Comparison of ENCODE assay signal across 22 cellular contexts in genomic region chr2:234060236-234060635, GRCh38. TPM values are rescaled to one million over a fixed set of nuclear protein-coding genes. Genes with fewer than 3 reads are reported as not detected.
DNase-seq lines count a peak whose midpoint lies in the region; ATAC-seq and TF ChIP-seq lines count a peak whose summit lies in the region.
"Had no signal": no experiment of that assay in that cellular context is flagged by ENCODE, and none has a peak within 500 bp of the region (broad histone marks: within the 10 kb centered on the region; RNA-seq: fewer than 3 reads in every experiment).

No MANE protein-coding gene starts in this region.

- no peak overlapping the region for H3K27ac ChIP-seq in CD4-positive, alpha-beta memory T cell (ENCODE audit: low read depth, low read length)
- H3K27ac ChIP-seq: C4-2B, RWPE1, SK-N-MC had no signal

- no peak for TF ChIP-seq CTCF in progenitor cell of endocrine pancreas (IDR thresholded peaks at IDR 0.05; ENCODE audit: unreplicated experiment)

- POLR2A ChIA-PET in CD4-positive, alpha-beta memory T cell (lab: Charles Lee; ENCODE audit: partially characterized antibody), result no interaction called here

- intact Hi-C loops in CD4-positive, alpha-beta memory T cell (cut with micrococcal nuclease), result no loop called here
- intact Hi-C loops in left ventricle myocardium superior (cut with micrococcal nuclease), result no loop called here

- no peaks in the 10 kb centered on the region for H3K36me3 Mint-ChIP-seq in progenitor cell of endocrine pancreas (ENCODE audit: insufficient read depth)
- H3K36me3 Mint-ChIP-seq in CD4-positive, alpha-beta memory T cell, result no peaks in the 10 kb centered on the region

- no peak overlapping the region for H3K4me3 ChIP-seq in CD4-positive, alpha-beta memory T cell (ENCODE audit: low read length in 2 of 2)
- H3K4me3 ChIP-seq: HAP-1, SK-N-MC had no signal

- H3K4me1 Mint-ChIP-seq in progenitor cell of endocrine pancreas (ENCODE audit: low read depth), result no peaks in the 10 kb centered on the region
- H3K4me1 Mint-ChIP-seq in CD4-positive, alpha-beta memory T cell, result peaks cover 4 to 18% (median 16%) of the 10 kb centered on the region in 4 donors

- H3K9me3 ChIP-seq in CD4-positive, alpha-beta memory T cell (ENCODE audit: control insufficient read depth in 1 of 2, low read length in 2 of 2), result no peaks in the 10 kb centered on the region
- H3K9me3 ChIP-seq: Caco-2, HAP-1 had no signal

- CTCF ChIA-PET in CD4-positive, alpha-beta memory T cell (lab: Charles Lee; ENCODE audit: partially characterized antibody), result interaction anchor here (1.1 kb wide), 1 partner anchor 9 kb away, joined by 3 read pairs; the partner anchor contains the start of gene SPP2

- peaks cover 3% of the 10 kb centered on the region for H3K9me3 Mint-ChIP-seq in progenitor cell of endocrine pancreas (ENCODE audit: low read depth)
- H3K9me3 Mint-ChIP-seq in CD4-positive, alpha-beta memory T cell, result peaks cover 0 to 4% (median 0%) of the 10 kb centered on the region in 8 donors

- H3K27me3 ChIP-seq in CD4-positive, alpha-beta memory T cell (ENCODE audit: insufficient read depth, low read length), result no peaks in the 10 kb centered on the region

- no peak overlapping the region for H3K4me3 Mint-ChIP-seq in progenitor cell of endocrine pancreas (ENCODE audit: low read depth)
- H3K4me3 Mint-ChIP-seq in CD4-positive, alpha-beta memory T cell, result no peak overlapping the region

- no peak for ATAC-seq in left ventricle myocardium superior

- H3K36me3 ChIP-seq in CD4-positive, alpha-beta memory T cell (ENCODE audit: insufficient read depth, low read length), result no peaks in the 10 kb centered on the region
- H3K36me3 ChIP-seq: HAP-1 had no signal

- no peak overlapping the region for H3K27ac Mint-ChIP-seq in progenitor cell of endocrine pancreas
- H3K27ac Mint-ChIP-seq in CD4-positive, alpha-beta memory T cell, result no peak overlapping the region

- H3K4me1 ChIP-seq in CD4-positive, alpha-beta memory T cell (ENCODE audit: insufficient read depth, low read length), result no peaks in the 10 kb centered on the region
- H3K4me1 ChIP-seq: Caco-2, HAP-1 had no signal

- H3K27me3 Mint-ChIP-seq in progenitor cell of endocrine pancreas, result peaks cover 12% of the 10 kb centered on the region
- peaks cover 0 to 4% of the 10 kb centered on the region in 2 donors for H3K27me3 Mint-ChIP-seq in CD4-positive, alpha-beta memory T cell

- peak; percentile 34 for DNase-seq in COR-L47 (lab: John Stamatoyannopoulos, UW)
- DNase-seq in NCI-H187 (lab: John Stamatoyannopoulos, UW), result peak; percentile 12 to 58
- peak; percentile 33 for DNase-seq in NCI-H510A (lab: John Stamatoyannopoulos, UW)
- DNase-seq in SHP77 (lab: John Stamatoyannopoulos, UW), result peak; percentile 76 to 85
- no peak for DNase-seq in progenitor cell of endocrine pancreas (ENCODE audit: low spot score, unreplicated experiment)
- DNase-seq in CD4-positive, alpha-beta memory T cell, result no peak
- DNase-seq in left ventricle myocardium superior, result no peak
- DNase-seq: Caco-2, DMS79, IMR-90, Kasumi-1, MM.1S, NCI-H1092 treated with DMSO at 0.1 percent for 48 hours, NCI-H2081 treated with DMSO at 0.1 percent for 48 hours, NCI-H524, T-helper 9 cell had no signal

RNA-seq across cellular contexts. Expression of gene SPP2, which starts 9.7 kb away (rescaled TPM):
- not detected in 2 replicates for total RNA-seq in progenitor cell of endocrine pancreas
- not detected for total RNA-seq in CD4-positive, alpha-beta memory T cell
- not detected for polyA plus RNA-seq in CD4-positive, alpha-beta memory T cell
- not detected for total RNA-seq in left ventricle myocardium superior
- total RNA-seq: Caco-2, G401, HT1080, IMR-90 had no signal
- polyA plus RNA-seq: IMR-90 had no signal

Comparison
In these comparisons a context has a peak if more than half of its experiments do, and no peak if none do; other contexts are left out.
1. DNase-seq: peak in COR-L47 (single experiment), NCI-H187 (2 of 2), NCI-H510A (single experiment) and SHP77 (2 of 2); none in progenitor cell of endocrine pancreas (single experiment), CD4-positive, alpha-beta memory T cell (0 of 5) and left ventricle myocardium superior (single experiment).